In the genomic region with DNA sequence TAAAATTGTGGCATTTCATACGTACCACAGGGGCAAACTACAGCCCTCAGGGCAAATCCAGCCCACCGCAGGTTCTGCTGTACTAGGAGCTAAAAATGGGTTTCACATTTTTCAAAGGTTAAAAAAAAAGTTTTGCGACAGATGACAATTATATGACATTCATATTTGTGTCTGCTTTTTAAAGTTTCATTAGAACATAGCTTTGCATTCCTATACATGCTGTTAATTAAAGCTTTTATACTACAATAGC, we compare ENCODE assay signal across 8 cellular contexts. TPM values are rescaled to one million over a fixed set of nuclear protein-coding genes. Genes with fewer than 3 reads are reported as not detected.
DNase-seq lines count a peak whose midpoint lies in the region; ATAC-seq, FAIRE-seq and TF ChIP-seq lines count a peak whose summit lies in the region.

No MANE protein-coding gene starts in this region.

- H3K36me3 Mint-ChIP-seq in GM23338 (ENCODE audit: low read depth) (no peaks in the 10 kb centered on the region), activated B cell treated with CpG ODN at 0.5 μM for 24 hours (ENCODE audit: low read depth) (peaks cover 24% of the 10 kb centered on the region), glutamatergic neuron (ENCODE audit: unreplicated experiment) (no peaks in the 10 kb centered on the region)

- peaks cover 4% of the 10 kb centered on the region for H3K27me3 Mint-ChIP-seq in GM23338 (ENCODE audit: insufficient read depth, low read depth, poor library complexity)
- no peaks in the 10 kb centered on the region for H3K27me3 Mint-ChIP-seq in activated B cell treated with CpG ODN at 0.5 μM for 24 hours
- H3K27me3 Mint-ChIP-seq in glutamatergic neuron (ENCODE audit: unreplicated experiment) = peaks cover 5% of the 10 kb centered on the region

- TF ChIP-seq CTCF in GM23338 (conservative IDR thresholded peaks at IDR 0.05; ENCODE audit: low read depth in 2 of 2) (no peak), activated B cell treated with CpG ODN at 0.5 μM for 24 hours (IDR thresholded peaks at IDR 0.05) (no peak), glutamatergic neuron (IDR thresholded peaks at IDR 0.05; ENCODE audit: partially characterized antibody, unreplicated experiment) (no peak)

- intact Hi-C loops in activated B cell treated with CpG ODN at 0.5 μM for 24 hours (cut with micrococcal nuclease) = loop anchor here (1.0 to 10.0 kb wide), 5 partner anchors 23 to 783 kb away; partner anchors contain the start of genes DLD, DNAJB9 and THAP5

- H3K4me1 ChIP-seq in GM23338 (ENCODE audit: insufficient read depth) = peaks cover 41% of the 10 kb centered on the region

- CTCF ChIA-PET in activated B cell treated with CpG ODN at 0.5 μM for 24 hours (lab: Charles Lee) = interaction anchor here (1.1 to 2.6 kb wide), 4 partner anchors 29 to 79 kb away, joined by 3 to 12 read pairs (median 7); partner anchors contain the start of genes DNAJB9 and THAP5

- peaks cover 33% of the 10 kb centered on the region for H3K79me2 ChIP-seq in GM23338 (replicated peaks; ENCODE audit: insufficient read depth)

- H2AFZ ChIP-seq in GM23338 = peak overlapping the region; percentile 86

- FAIRE-seq in H54 (lab: Jason Lieb, UNC) = no peak

- H3K27ac Mint-ChIP-seq in GM23338 = peak overlapping the region; percentile 97
- H3K27ac Mint-ChIP-seq in activated B cell treated with CpG ODN at 0.5 μM for 24 hours = peak overlapping the region; percentile 97
- H3K27ac Mint-ChIP-seq in glutamatergic neuron (ENCODE audit: unreplicated experiment) = peak overlapping the region; percentile 87

- ATAC-seq in GM23338 (no peak), activated B cell treated with CpG ODN at 0.5 μM for 24 hours (ENCODE audit: low read depth) (no peak), HG03354 (IDR thresholded peaks at IDR 0.05; ENCODE audit: poor library complexity, severe bottlenecking, unreplicated experiment) (no peak), HG03196 (IDR thresholded peaks at IDR 0.05; ENCODE audit: unreplicated experiment) (no peak)

- H3K27me3 ChIP-seq in GM23338 (ENCODE audit: insufficient read depth) = no peaks in the 10 kb centered on the region

- peak overlapping the region; percentile 95 for H3K4me2 ChIP-seq in GM23338

- POLR2A ChIA-PET in activated B cell treated with CpG ODN at 0.5 μM for 24 hours (lab: Charles Lee) = interaction anchor here (0.6 to 4.8 kb wide), 11 partner anchors 9 to 70 kb away, joined by 3 to 125 read pairs (median 6); partner anchors contain the start of genes DNAJB9 and THAP5

- H3K9me2 ChIP-seq in GM23338 (ENCODE audit: insufficient read depth) = no peaks in the 10 kb centered on the region

- H3K9me3 Mint-ChIP-seq in GM23338 (no peaks in the 10 kb centered on the region), activated B cell treated with CpG ODN at 0.5 μM for 24 hours (no peaks in the 10 kb centered on the region), glutamatergic neuron (ENCODE audit: unreplicated experiment) (peaks cover 10% of the 10 kb centered on the region)

- no peak for DNase-seq in GM23338 (ENCODE audit: low spot score)
- DNase-seq in activated B cell treated with CpG ODN at 0.5 μM for 24 hours = no peak
- no peak for DNase-seq in glutamatergic neuron
- DNase-seq in cerebellum (ENCODE audit: low spot score) = no peak
- no peak for DNase-seq in H54 (ENCODE audit: insufficient read length, low spot score)

- H3K4me1 Mint-ChIP-seq in GM23338 = peaks cover 34% of the 10 kb centered on the region
- H3K4me1 Mint-ChIP-seq in activated B cell treated with CpG ODN at 0.5 μM for 24 hours = peaks cover 47% of the 10 kb centered on the region
- H3K4me1 Mint-ChIP-seq in glutamatergic neuron (ENCODE audit: low read depth, unreplicated experiment) = peaks cover 21% of the 10 kb centered on the region

- H4K20me1 ChIP-seq in GM23338 (replicated peaks; ENCODE audit: insufficient read depth) = no peaks in the 10 kb centered on the region

- TF ChIP-seq POLR2A in H54 (IDR thresholded peaks at IDR 0.05; ENCODE audit: low read depth, low read length) = no peak

- H3K27ac ChIP-seq in GM23338 (ENCODE audit: low read depth) = peak overlapping the region; percentile 92
- peak overlapping the region in 20 of 21 experiments; percentile 82 to 99 (median 96) for H3K27ac ChIP-seq in skin epidermis

- H3K36me3 ChIP-seq in GM23338 (ENCODE audit: insufficient read depth) = no peaks in the 10 kb centered on the region

- H3K4me3 Mint-ChIP-seq in GM23338 = peak overlapping the region; percentile 87
- H3K4me3 Mint-ChIP-seq in activated B cell treated with CpG ODN at 0.5 μM for 24 hours = peak overlapping the region; percentile 96
- H3K4me3 Mint-ChIP-seq in glutamatergic neuron (ENCODE audit: unreplicated experiment) = peak overlapping the region; percentile 94

- H3F3A ChIP-seq in GM23338 (replicated peaks; ENCODE audit: low read depth) = peaks cover 8% of the 10 kb centered on the region; the same call in 1 of the 2 replicates

- H3K4me3 ChIP-seq in GM23338 (peak overlapping the region; percentile 68), skin epidermis (peak overlapping the region; percentile 64 to 93 (median 69))

TF ChIP-seq in GM23338, 12 proteins besides CTCF, POLR2A, EP300 and RAD21 (continues in another document):
- no peak for TF ChIP-seq ZNF331 (CRISPR knock-in tag; IDR thresholded peaks at IDR 0.05; ENCODE audit: low read depth)
- TF ChIP-seq, protein P1, sequence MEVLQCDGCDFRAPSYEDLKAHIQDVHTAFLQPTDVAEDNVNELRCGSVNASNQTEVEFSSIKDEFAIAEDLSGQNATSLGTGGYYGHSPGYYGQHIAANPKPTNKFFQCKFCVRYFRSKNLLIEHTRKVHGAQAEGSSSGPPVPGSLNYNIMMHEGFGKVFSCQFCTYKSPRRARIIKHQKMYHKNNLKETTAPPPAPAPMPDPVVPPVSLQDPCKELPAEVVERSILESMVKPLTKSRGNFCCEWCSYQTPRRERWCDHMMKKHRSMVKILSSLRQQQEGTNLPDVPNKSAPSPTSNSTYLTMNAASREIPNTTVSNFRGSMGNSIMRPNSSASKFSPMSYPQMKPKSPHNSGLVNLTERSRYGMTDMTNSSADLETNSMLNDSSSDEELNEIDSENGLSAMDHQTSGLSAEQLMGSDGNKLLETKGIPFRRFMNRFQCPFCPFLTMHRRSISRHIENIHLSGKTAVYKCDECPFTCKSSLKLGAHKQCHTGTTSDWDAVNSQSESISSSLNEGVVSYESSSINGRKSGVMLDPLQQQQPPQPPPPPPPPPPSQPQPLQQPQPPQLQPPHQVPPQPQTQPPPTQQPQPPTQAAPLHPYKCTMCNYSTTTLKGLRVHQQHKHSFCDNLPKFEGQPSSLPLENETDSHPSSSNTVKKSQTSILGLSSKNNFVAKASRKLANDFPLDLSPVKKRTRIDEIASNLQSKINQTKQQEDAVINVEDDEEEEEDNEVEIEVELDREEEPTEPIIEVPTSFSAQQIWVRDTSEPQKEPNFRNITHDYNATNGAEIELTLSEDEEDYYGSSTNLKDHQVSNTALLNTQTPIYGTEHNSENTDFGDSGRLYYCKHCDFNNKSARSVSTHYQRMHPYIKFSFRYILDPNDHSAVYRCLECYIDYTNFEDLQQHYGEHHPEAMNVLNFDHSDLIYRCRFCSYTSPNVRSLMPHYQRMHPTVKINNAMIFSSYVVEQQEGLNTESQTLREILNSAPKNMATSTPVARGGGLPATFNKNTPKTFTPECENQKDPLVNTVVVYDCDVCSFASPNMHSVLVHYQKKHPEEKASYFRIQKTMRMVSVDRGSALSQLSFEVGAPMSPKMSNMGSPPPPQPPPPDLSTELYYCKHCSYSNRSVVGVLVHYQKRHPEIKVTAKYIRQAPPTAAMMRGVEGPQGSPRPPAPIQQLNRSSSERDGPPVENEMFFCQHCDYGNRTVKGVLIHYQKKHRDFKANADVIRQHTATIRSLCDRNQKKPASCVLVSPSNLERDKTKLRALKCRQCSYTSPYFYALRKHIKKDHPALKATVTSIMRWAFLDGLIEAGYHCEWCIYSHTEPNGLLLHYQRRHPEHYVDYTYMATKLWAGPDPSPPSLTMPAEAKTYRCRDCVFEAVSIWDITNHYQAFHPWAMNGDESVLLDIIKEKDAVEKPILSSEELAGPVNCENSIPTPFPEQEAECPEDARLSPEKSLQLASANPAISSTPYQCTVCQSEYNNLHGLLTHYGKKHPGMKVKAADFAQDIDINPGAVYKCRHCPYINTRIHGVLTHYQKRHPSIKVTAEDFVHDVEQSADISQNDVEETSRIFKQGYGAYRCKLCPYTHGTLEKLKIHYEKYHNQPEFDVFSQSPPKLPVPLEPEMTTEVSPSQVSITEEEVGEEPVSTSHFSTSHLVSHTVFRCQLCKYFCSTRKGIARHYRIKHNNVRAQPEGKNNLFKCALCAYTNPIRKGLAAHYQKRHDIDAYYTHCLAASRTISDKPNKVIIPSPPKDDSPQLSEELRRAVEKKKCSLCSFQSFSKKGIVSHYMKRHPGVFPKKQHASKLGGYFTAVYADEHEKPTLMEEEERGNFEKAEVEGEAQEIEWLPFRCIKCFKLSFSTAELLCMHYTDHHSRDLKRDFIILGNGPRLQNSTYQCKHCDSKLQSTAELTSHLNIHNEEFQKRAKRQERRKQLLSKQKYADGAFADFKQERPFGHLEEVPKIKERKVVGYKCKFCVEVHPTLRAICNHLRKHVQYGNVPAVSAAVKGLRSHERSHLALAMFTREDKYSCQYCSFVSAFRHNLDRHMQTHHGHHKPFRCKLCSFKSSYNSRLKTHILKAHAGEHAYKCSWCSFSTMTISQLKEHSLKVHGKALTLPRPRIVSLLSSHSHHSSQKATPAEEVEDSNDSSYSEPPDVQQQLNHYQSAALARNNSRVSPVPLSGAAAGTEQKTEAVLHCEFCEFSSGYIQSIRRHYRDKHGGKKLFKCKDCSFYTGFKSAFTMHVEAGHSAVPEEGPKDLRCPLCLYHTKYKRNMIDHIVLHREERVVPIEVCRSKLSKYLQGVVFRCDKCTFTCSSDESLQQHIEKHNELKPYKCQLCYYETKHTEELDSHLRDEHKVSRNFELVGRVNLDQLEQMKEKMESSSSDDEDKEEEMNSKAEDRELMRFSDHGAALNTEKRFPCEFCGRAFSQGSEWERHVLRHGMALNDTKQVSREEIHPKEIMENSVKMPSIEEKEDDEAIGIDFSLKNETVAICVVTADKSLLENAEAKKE (CRISPR knock-in tag; IDR thresholded peaks at IDR 0.05) = no peak
- no peak for TF ChIP-seq EZH2phosphoT487 (IDR thresholded peaks at IDR 0.05; ENCODE audit: unreplicated experiment)

RNA-seq across cellular contexts. Expression of gene PNPLA8, which starts 0.8 kb away (rescaled TPM):
- 12.5 and 14.9 TPM in 2 replicates for total RNA-seq in GM23338 (2014; rRNA removed; shearing (Covaris generic))
- 12.4 and 13.6 TPM in 2 replicates for polyA plus RNA-seq in GM23338 (2016; fragmentation: Nextera tagmentation; extraction: Ambion mirVana)
- total RNA-seq in activated B cell treated with CpG ODN at 0.5 μM for 24 hours (20.9 and 25.5 TPM in 2 replicates), glutamatergic neuron (ENCODE audit: unreplicated experiment) (46.4 TPM), cerebellum (49.3 TPM)

RNA-seq across cellular contexts. Expression of gene THAP5, which starts 42.8 kb away (rescaled TPM):
- 32.3 and 36.0 TPM in 2 replicates for total RNA-seq in GM23338 (2014; rRNA removed; shearing (Covaris generic))
- 15.2 and 18.2 TPM in 2 replicates for polyA plus RNA-seq in GM23338 (2016; fragmentation: Nextera tagmentation; extraction: Ambion mirVana)
- total RNA-seq in activated B cell treated with CpG ODN at 0.5 μM for 24 hours = 22.1 and 26.3 TPM in 2 replicates
- 10.2 TPM for total RNA-seq in glutamatergic neuron (ENCODE audit: unreplicated experiment)
- total RNA-seq in cerebellum = 34.8 TPM

RNA-seq across cellular contexts. Expression of gene DNAJB9, which starts 43.0 kb away (rescaled TPM):
- 14.4 and 16.0 TPM in 2 replicates for total RNA-seq in GM23338 (2014; rRNA removed; shearing (Covaris generic))
- polyA plus RNA-seq in GM23338 (2016; fragmentation: Nextera tagmentation; extraction: Ambion mirVana) = 7.3 and 8.4 TPM in 2 replicates
- total RNA-seq in activated B cell treated with CpG ODN at 0.5 μM for 24 hours (9.0 and 9.9 TPM in 2 replicates), glutamatergic neuron (ENCODE audit: unreplicated experiment) (21.6 TPM), cerebellum (28.0 TPM)
